1 cellular context compared by ENCODE assay signal in the genomic region with DNA sequence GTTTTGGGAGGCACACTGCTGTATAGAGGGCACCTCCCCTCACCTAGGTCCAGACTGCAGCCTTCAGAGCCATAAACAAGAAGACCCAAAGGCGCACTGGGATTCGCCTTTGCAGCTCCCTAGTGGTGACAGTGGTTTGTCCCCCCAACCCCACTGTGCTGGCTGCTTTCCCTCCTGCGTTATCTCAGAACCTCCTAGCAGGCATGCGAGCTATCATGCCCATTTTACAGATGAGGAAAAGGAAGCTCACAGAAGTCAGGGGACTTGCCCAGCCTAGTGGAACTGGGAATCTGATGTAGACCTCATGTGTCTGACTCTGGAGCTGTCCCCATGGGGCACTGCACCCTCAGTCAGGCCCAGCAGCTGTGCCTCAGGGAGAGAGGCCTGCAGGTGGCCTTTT.
TF ChIP-seq lines count a peak whose summit lies in the region.

No MANE protein-coding gene starts in this region.

TF ChIP-seq in IMR-90, 13 proteins besides CTCF, POLR2A, EP300 and RAD21 (continued from another document):
- no peak for TF ChIP-seq RCOR1 (IDR thresholded peaks at IDR 0.05; ENCODE audit: insufficient replicate concordance, low read length)
- TF ChIP-seq FOS (IDR thresholded peaks at IDR 0.05; ENCODE audit: low read depth, low read length): no peak
- TF ChIP-seq, protein P1, sequence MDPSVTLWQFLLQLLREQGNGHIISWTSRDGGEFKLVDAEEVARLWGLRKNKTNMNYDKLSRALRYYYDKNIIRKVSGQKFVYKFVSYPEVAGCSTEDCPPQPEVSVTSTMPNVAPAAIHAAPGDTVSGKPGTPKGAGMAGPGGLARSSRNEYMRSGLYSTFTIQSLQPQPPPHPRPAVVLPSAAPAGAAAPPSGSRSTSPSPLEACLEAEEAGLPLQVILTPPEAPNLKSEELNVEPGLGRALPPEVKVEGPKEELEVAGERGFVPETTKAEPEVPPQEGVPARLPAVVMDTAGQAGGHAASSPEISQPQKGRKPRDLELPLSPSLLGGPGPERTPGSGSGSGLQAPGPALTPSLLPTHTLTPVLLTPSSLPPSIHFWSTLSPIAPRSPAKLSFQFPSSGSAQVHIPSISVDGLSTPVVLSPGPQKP (IDR thresholded peaks at IDR 0.05; ENCODE audit: borderline replicate concordance, low read depth, low read length): no peak
- no peak for TF ChIP-seq CEBPB (IDR thresholded peaks at IDR 0.05; ENCODE audit: low read depth, low read length)
- no peak for TF ChIP-seq NFE2L2 (IDR thresholded peaks at IDR 0.05; ENCODE audit: low read depth, low read length)
- no peak for TF ChIP-seq RFX5 (IDR thresholded peaks at IDR 0.05; ENCODE audit: low read depth, low read length)
- TF ChIP-seq MXI1 (IDR thresholded peaks at IDR 0.05; ENCODE audit: borderline replicate concordance, low read depth, low read length): no peak
- TF ChIP-seq CHD1 (IDR thresholded peaks at IDR 0.05; ENCODE audit: low read depth, low read length): no peak
- no peak for TF ChIP-seq BHLHE40 (IDR thresholded peaks at IDR 0.05; ENCODE audit: low read depth, low read length)
- TF ChIP-seq, protein P2, sequence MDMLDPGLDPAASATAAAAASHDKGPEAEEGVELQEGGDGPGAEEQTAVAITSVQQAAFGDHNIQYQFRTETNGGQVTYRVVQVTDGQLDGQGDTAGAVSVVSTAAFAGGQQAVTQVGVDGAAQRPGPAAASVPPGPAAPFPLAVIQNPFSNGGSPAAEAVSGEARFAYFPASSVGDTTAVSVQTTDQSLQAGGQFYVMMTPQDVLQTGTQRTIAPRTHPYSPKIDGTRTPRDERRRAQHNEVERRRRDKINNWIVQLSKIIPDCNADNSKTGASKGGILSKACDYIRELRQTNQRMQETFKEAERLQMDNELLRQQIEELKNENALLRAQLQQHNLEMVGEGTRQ (IDR thresholded peaks at IDR 0.05; ENCODE audit: low read depth, low read length): no peak
- TF ChIP-seq MAZ (IDR thresholded peaks at IDR 0.05; ENCODE audit: borderline replicate concordance, low read depth, low read length): no peak
TF ChIP-seq in IMR-90: peak in this region for 0.
